Comparison of ENCODE assay signal across 38 cellular contexts in genomic region chr17:41267711-41268110, GRCh38. TPM values are rescaled to one million over a fixed set of nuclear protein-coding genes. Genes with fewer than 3 reads are reported as not detected.
"Had no signal": no experiment of that assay in that cellular context is flagged by ENCODE, and none has a peak within 500 bp of the region (broad histone marks: within the 10 kb centered on the region; RNA-seq: fewer than 3 reads in every experiment).

No MANE protein-coding gene starts in this region.

- H3K27ac ChIP-seq: adrenal gland, body of pancreas, Peyer's patch, RWPE1 had no signal

- ATAC-seq: activated CD4-positive, alpha-beta T cell treated with anti-CD3 and anti-CD28 coated beads for 36 hours; activated CD4-positive, CD25-positive, alpha-beta regulatory T cell treated with anti-CD3 and anti-CD28 coated beads, Interleukin-2, amount 50 U/mL, for 24 hours; activated naive CD4-positive, alpha-beta T cell treated with anti-CD3 and anti-CD28 coated beads, Interleukin-2, amount 50 U/mL, for 72 hours; activated T-cell treated with anti-CD3 and anti-CD28 coated beads, Interleukin-2, amount 50 U/mL, for 4 hours; body of pancreas; Right ventricle myocardium inferior; WTC11 had no signal

- DNase-seq: activated CD4-positive, alpha-beta T cell treated with anti-CD3 and anti-CD28 coated beads for 36 hours; activated CD4-positive, alpha-beta T cell treated with anti-CD3 and anti-CD28 coated beads, Interleukin-2, amount 10 ng/mL, durations not matched to agents 7 days and 5 days; activated CD4-positive, alpha-beta T cell treated with anti-CD3 and anti-CD28 coated beads, Interleukin-2, amount 50 U/mL, for 48 hours; activated CD8-positive, alpha-beta memory T cell treated with anti-CD3 and anti-CD28 coated beads, Interleukin-2, amount 50 U/mL, for 4 hours; activated gamma-delta T cell treated with Interleukin-2 at 50 U/mL for 16 hours; activated naive CD4-positive, alpha-beta T cell treated with anti-CD3 and anti-CD28 coated beads for 36 hours; activated T-cell treated with anti-CD3 and anti-CD28 coated beads for 4 hours; activated T-cell treated with anti-CD3 and anti-CD28 coated beads, Interleukin-2, amount 50 U/mL, for 4 hours; adrenal gland; body of pancreas; caudate nucleus; cerebellar nuclear complex; Kasumi-1; KG1; MM.1S; NCI-H1092; NCI-H1436 treated with DMSO at 0.1 percent for 48 hours; NCI-H1694 treated with DMSO at 0.1 percent for 48 hours; NCI-H2029 treated with DMSO at 0.1 percent for 48 hours; NCI-H2107; NCI-H2171; NCI-H510A; NCI-H526; NCI-H748 treated with DMSO at 0.1 percent for 48 hours; NK-92 treated with Interleukin-12 subunit alpha and Interleukin-12 subunit beta, amount 100 ng/mL, for 24 hours; Peyer's patch; SIG-M5; T1000 had no signal

- H3K4me1 ChIP-seq: adrenal gland, body of pancreas, Peyer's patch had no signal

- H3K27me3 ChIP-seq: adrenal gland, body of pancreas, Peyer's patch had no signal

RNA-seq across cellular contexts. Expression of gene KRTAP9-6, which starts 2.5 kb away (rescaled TPM):
- total RNA-seq: activated CD4-positive, alpha-beta T cell treated with anti-CD3 and anti-CD28 coated beads for 36 hours; activated CD4-positive, alpha-beta T cell treated with anti-CD3 and anti-CD28 coated beads, Interleukin-2, amount 10 ng/mL, durations not matched to agents 7 days and 5 days; activated naive CD4-positive, alpha-beta T cell treated with anti-CD3 and anti-CD28 coated beads for 36 hours; activated naive CD4-positive, alpha-beta T cell treated with anti-CD3 and anti-CD28 coated beads, Interleukin-2, amount 50 U/mL, for 72 hours; activated T-cell treated with anti-CD3 and anti-CD28 coated beads, Interleukin-2, amount 50 U/mL, for 4 hours; activated T-helper 1 cell treated with anti-CD3 and anti-CD28 coated beads, Interleukin-12 subunit alpha, Interleukin-12 subunit beta, Interleukin-2, Interleukin-4 antibody, amounts not matched to agents 30 ng/mL and 10 ng/mL and 1 ng/mL, durations not matched to agents 14 hours and 24 hours and 36 hours; adrenal gland; astrocyte; body of pancreas; bronchial epithelial cell; Peyer's patch; Right ventricle myocardium inferior; T-helper 1 cell treated with Interleukin-12 subunit alpha and Interleukin-12 subunit beta and Interleukin-4 antibody, amounts not matched to agents 30 ng/mL and 1 ng/mL, for 36 hours; T-helper 2 cell treated with Interferon-gamma antibody and Interleukin-4, amounts not matched to agents 100 ng/mL and 5 ng/mL, for 36 hours; WTC11 had no signal
- polyA plus RNA-seq: adrenal gland had no signal

RNA-seq across cellular contexts. Expression of gene KRTAP9-7, which starts 7.8 kb away (rescaled TPM):
- total RNA-seq: activated CD4-positive, alpha-beta T cell treated with anti-CD3 and anti-CD28 coated beads for 36 hours; activated CD4-positive, alpha-beta T cell treated with anti-CD3 and anti-CD28 coated beads, Interleukin-2, amount 10 ng/mL, durations not matched to agents 7 days and 5 days; activated naive CD4-positive, alpha-beta T cell treated with anti-CD3 and anti-CD28 coated beads for 36 hours; activated naive CD4-positive, alpha-beta T cell treated with anti-CD3 and anti-CD28 coated beads, Interleukin-2, amount 50 U/mL, for 72 hours; activated T-cell treated with anti-CD3 and anti-CD28 coated beads, Interleukin-2, amount 50 U/mL, for 4 hours; activated T-helper 1 cell treated with anti-CD3 and anti-CD28 coated beads, Interleukin-12 subunit alpha, Interleukin-12 subunit beta, Interleukin-2, Interleukin-4 antibody, amounts not matched to agents 30 ng/mL and 10 ng/mL and 1 ng/mL, durations not matched to agents 14 hours and 24 hours and 36 hours; adrenal gland; astrocyte; body of pancreas; bronchial epithelial cell; Peyer's patch; Right ventricle myocardium inferior; T-helper 1 cell treated with Interleukin-12 subunit alpha and Interleukin-12 subunit beta and Interleukin-4 antibody, amounts not matched to agents 30 ng/mL and 1 ng/mL, for 36 hours; T-helper 2 cell treated with Interferon-gamma antibody and Interleukin-4, amounts not matched to agents 100 ng/mL and 5 ng/mL, for 36 hours; WTC11 had no signal
- polyA plus RNA-seq: adrenal gland had no signal

RNA-seq across cellular contexts. Expression of gene KRTAP9-9, which starts 12.5 kb away (rescaled TPM):
- total RNA-seq: activated CD4-positive, alpha-beta T cell treated with anti-CD3 and anti-CD28 coated beads for 36 hours; activated CD4-positive, alpha-beta T cell treated with anti-CD3 and anti-CD28 coated beads, Interleukin-2, amount 10 ng/mL, durations not matched to agents 7 days and 5 days; activated naive CD4-positive, alpha-beta T cell treated with anti-CD3 and anti-CD28 coated beads for 36 hours; activated naive CD4-positive, alpha-beta T cell treated with anti-CD3 and anti-CD28 coated beads, Interleukin-2, amount 50 U/mL, for 72 hours; activated T-cell treated with anti-CD3 and anti-CD28 coated beads, Interleukin-2, amount 50 U/mL, for 4 hours; activated T-helper 1 cell treated with anti-CD3 and anti-CD28 coated beads, Interleukin-12 subunit alpha, Interleukin-12 subunit beta, Interleukin-2, Interleukin-4 antibody, amounts not matched to agents 30 ng/mL and 10 ng/mL and 1 ng/mL, durations not matched to agents 14 hours and 24 hours and 36 hours; adrenal gland; astrocyte; body of pancreas; bronchial epithelial cell; Peyer's patch; Right ventricle myocardium inferior; T-helper 1 cell treated with Interleukin-12 subunit alpha and Interleukin-12 subunit beta and Interleukin-4 antibody, amounts not matched to agents 30 ng/mL and 1 ng/mL, for 36 hours; T-helper 2 cell treated with Interferon-gamma antibody and Interleukin-4, amounts not matched to agents 100 ng/mL and 5 ng/mL, for 36 hours; WTC11 had no signal
- polyA plus RNA-seq: adrenal gland had no signal

RNA-seq across cellular contexts. Expression of gene KRTAP9-4, which starts 18.2 kb away (rescaled TPM):
- total RNA-seq: activated CD4-positive, alpha-beta T cell treated with anti-CD3 and anti-CD28 coated beads for 36 hours; activated CD4-positive, alpha-beta T cell treated with anti-CD3 and anti-CD28 coated beads, Interleukin-2, amount 10 ng/mL, durations not matched to agents 7 days and 5 days; activated naive CD4-positive, alpha-beta T cell treated with anti-CD3 and anti-CD28 coated beads for 36 hours; activated naive CD4-positive, alpha-beta T cell treated with anti-CD3 and anti-CD28 coated beads, Interleukin-2, amount 50 U/mL, for 72 hours; activated T-cell treated with anti-CD3 and anti-CD28 coated beads, Interleukin-2, amount 50 U/mL, for 4 hours; activated T-helper 1 cell treated with anti-CD3 and anti-CD28 coated beads, Interleukin-12 subunit alpha, Interleukin-12 subunit beta, Interleukin-2, Interleukin-4 antibody, amounts not matched to agents 30 ng/mL and 10 ng/mL and 1 ng/mL, durations not matched to agents 14 hours and 24 hours and 36 hours; adrenal gland; astrocyte; body of pancreas; bronchial epithelial cell; Peyer's patch; Right ventricle myocardium inferior; T-helper 1 cell treated with Interleukin-12 subunit alpha and Interleukin-12 subunit beta and Interleukin-4 antibody, amounts not matched to agents 30 ng/mL and 1 ng/mL, for 36 hours; T-helper 2 cell treated with Interferon-gamma antibody and Interleukin-4, amounts not matched to agents 100 ng/mL and 5 ng/mL, for 36 hours; WTC11 had no signal
- polyA plus RNA-seq: adrenal gland had no signal

RNA-seq across cellular contexts. Expression of gene KRTAP9-8, which starts 29.9 kb away (rescaled TPM):
- total RNA-seq: activated CD4-positive, alpha-beta T cell treated with anti-CD3 and anti-CD28 coated beads for 36 hours; activated CD4-positive, alpha-beta T cell treated with anti-CD3 and anti-CD28 coated beads, Interleukin-2, amount 10 ng/mL, durations not matched to agents 7 days and 5 days; activated naive CD4-positive, alpha-beta T cell treated with anti-CD3 and anti-CD28 coated beads for 36 hours; activated naive CD4-positive, alpha-beta T cell treated with anti-CD3 and anti-CD28 coated beads, Interleukin-2, amount 50 U/mL, for 72 hours; activated T-cell treated with anti-CD3 and anti-CD28 coated beads, Interleukin-2, amount 50 U/mL, for 4 hours; activated T-helper 1 cell treated with anti-CD3 and anti-CD28 coated beads, Interleukin-12 subunit alpha, Interleukin-12 subunit beta, Interleukin-2, Interleukin-4 antibody, amounts not matched to agents 30 ng/mL and 10 ng/mL and 1 ng/mL, durations not matched to agents 14 hours and 24 hours and 36 hours; adrenal gland; astrocyte; body of pancreas; bronchial epithelial cell; Peyer's patch; Right ventricle myocardium inferior; T-helper 1 cell treated with Interleukin-12 subunit alpha and Interleukin-12 subunit beta and Interleukin-4 antibody, amounts not matched to agents 30 ng/mL and 1 ng/mL, for 36 hours; T-helper 2 cell treated with Interferon-gamma antibody and Interleukin-4, amounts not matched to agents 100 ng/mL and 5 ng/mL, for 36 hours; WTC11 had no signal
- polyA plus RNA-seq: adrenal gland had no signal
